In genomic region chr22:20064545-20065262, GRCh38 we compare ENCODE assay signal across 13 cellular contexts. TPM values are rescaled to one million over a fixed set of nuclear protein-coding genes. Genes with fewer than 3 reads are reported as not detected.
DNase-seq lines count a peak whose midpoint lies in the region; ATAC-seq, FAIRE-seq and TF ChIP-seq lines count a peak whose summit lies in the region.
"Had no signal": no experiment of that assay in that cellular context is flagged by ENCODE, and none has a peak within 500 bp of the region (broad histone marks: within the 10 kb centered on the region; RNA-seq: fewer than 3 reads in every experiment).

No MANE protein-coding gene starts in this region.

- no peak for FAIRE-seq in K562 (lab: Jason Lieb, UNC)
- FAIRE-seq in urothelium cell line (lab: Jason Lieb, UNC), result peak; percentile 97
- FAIRE-seq: A549, H1 had no signal

- H3K36me3 ChIP-seq in OCI-LY7 (ENCODE audit: insufficient read depth, low read length), result peaks cover 9% of the 10 kb centered on the region; the same call in 1 of the 2 replicates
- peaks cover 48% of the 10 kb centered on the region for H3K36me3 ChIP-seq in K562 (ENCODE audit: control insufficient read depth, insufficient read depth, low read length)
- H3K36me3 ChIP-seq in neuronal stem cell (replicated peaks in 1 of 2; ENCODE audit: control insufficient read depth in 2 of 2, insufficient read depth in 2 of 2, low read length in 2 of 2), result peaks cover 3 to 4% of the 10 kb centered on the region in 2 donors

- H3K4ac ChIP-seq in neuronal stem cell (ENCODE audit: low read length), result no peak overlapping the region

- TF ChIP-seq EP300 in K562 (IDR thresholded peaks at IDR 0.05; ENCODE audit: low read length), result no peak

- in situ Hi-C loops in K562 (cut with MboI), result no loop called here

- TF ChIP-seq POLR2A in K562 (conservative IDR thresholded peaks at IDR 0.05), result peak; percentile 62

- H3K4me1 ChIP-seq in OCI-LY7 (ENCODE audit: insufficient read depth, low read length, poor library complexity, severe bottlenecking), result no peaks in the 10 kb centered on the region
- H3K4me1 ChIP-seq in K562 (replicated peaks in 1 of 2; ENCODE audit: control insufficient read depth in 2 of 2, insufficient read depth in 2 of 2, low read length in 2 of 2), result peaks cover 8 to 56% of the 10 kb centered on the region in 2 experiments
- H3K4me1 ChIP-seq in neuronal stem cell (ENCODE audit: control insufficient read depth in 2 of 2, insufficient read depth in 1 of 2, low read depth in 1 of 2, low read length in 2 of 2), result peaks cover 0 to 6% of the 10 kb centered on the region in 2 donors
- H3K4me1 ChIP-seq: A549, HAP-1 had no signal

- POLR2A ChIA-PET in OCI-LY7 (lab: Charles Lee) (no interaction called here), K562 (lab: Yijun Ruan, JAX) (interaction anchor here (0.6 to 2.0 kb wide), 3 partner anchors 12 to 461 kb away, joined by 4 to 5 read pairs (median 5); no protein-coding TSS in a partner anchor)

- H3K27ac Mint-ChIP-seq in activated naive CD4-positive, alpha-beta T cell treated with anti-CD3 and anti-CD28 coated beads, Interleukin-2, amount 50 U/mL, for 72 hours, result no peak overlapping the region

- no peaks in the 10 kb centered on the region for H3K9me3 Mint-ChIP-seq in activated naive CD4-positive, alpha-beta T cell treated with anti-CD3 and anti-CD28 coated beads, Interleukin-2, amount 50 U/mL, for 72 hours
- H3K9me3 Mint-ChIP-seq: CD8-positive, alpha-beta memory T cell had no signal

- H3K23ac ChIP-seq in neuronal stem cell (ENCODE audit: low read depth, low read length, poor library complexity), result peak overlapping the region; percentile 67

- no peaks in the 10 kb centered on the region for H3K9me2 ChIP-seq in OCI-LY7 (ENCODE audit: insufficient read depth, low read length)

- no peak overlapping the region for H2AFZ ChIP-seq in OCI-LY7 (ENCODE audit: low read length)
- H2AFZ ChIP-seq in K562 (ENCODE audit: low read depth, low read length), result no peak overlapping the region
- no peak overlapping the region for H2AFZ ChIP-seq in neuronal stem cell (ENCODE audit: low read length)

- no peaks in the 10 kb centered on the region for H3K27me3 ChIP-seq in K562 (ENCODE audit: control insufficient read depth in 2 of 2, insufficient read depth in 2 of 2, low read length in 2 of 2)
- H3K27me3 ChIP-seq in neuronal stem cell (ENCODE audit: control insufficient read depth in 3 of 3, insufficient read depth in 3 of 3, low read depth in 1 of 3, low read length in 3 of 3), result no peaks in the 10 kb centered on the region

- peak overlapping the region; percentile 70 for H2AK5ac ChIP-seq in neuronal stem cell (ENCODE audit: low read depth, low read length)

- H3K9ac ChIP-seq in K562 (ENCODE audit: insufficient read depth in 1 of 2, low read depth in 2 of 2, low read length in 2 of 2) (peak overlapping the region in 1 of 2 experiments; percentile 59; a peak in 1 of 4 replicates), neuronal stem cell (ENCODE audit: low read depth, low read length, poor library complexity) (peak overlapping the region; percentile 63)

- CTCF ChIA-PET in OCI-LY7 (lab: Charles Lee; ENCODE audit: unreplicated experiment) (no interaction called here), K562 (lab: Yijun Ruan, JAX; ENCODE audit: low intra/inter-chr PET ratio) (no interaction called here)

- no peaks in the 10 kb centered on the region for H3K36me3 Mint-ChIP-seq in activated naive CD4-positive, alpha-beta T cell treated with anti-CD3 and anti-CD28 coated beads, Interleukin-2, amount 50 U/mL, for 72 hours

- 87% methylated on average over 18 of the region's 18 CpGs for WGBS in K562 (ENCODE audit: insufficient coverage, low coverage, missing lambda C conversion rate)
- no CpG with 5 or more reads among the region's 18 CpGs for WGBS in neuronal stem cell (ENCODE audit: extremely low coverage in 2 of 2, insufficient read length in 2 of 2, insufficient replicate concordance in 1 of 2), 2 donors

- peaks cover 17% of the 10 kb centered on the region for H3K9me1 ChIP-seq in K562 (ENCODE audit: control insufficient read depth, insufficient read depth, low read length)

- H3K18ac ChIP-seq in neuronal stem cell (ENCODE audit: low read length), result no peak overlapping the region

- H3K27ac ChIP-seq in OCI-LY7 (ENCODE audit: low read depth, low read length, poor library complexity, severe bottlenecking), result no peak overlapping the region
- no peak overlapping the region for H3K27ac ChIP-seq in K562 (ENCODE audit: extremely low read depth, low read depth, low read length)
- H3K27ac ChIP-seq in neuronal stem cell (replicated peaks; ENCODE audit: low read length), result no peak overlapping the region
- H3K27ac ChIP-seq: A549 had no signal

- H3K4me3 ChIP-seq in OCI-LY7 (ENCODE audit: low read depth, low read length, poor library complexity, severe bottlenecking), result no peak overlapping the region
- H3K4me3 ChIP-seq in K562, result no peak overlapping the region
- peak overlapping the region in 1 of 2 donors; percentile 24 for H3K4me3 ChIP-seq in neuronal stem cell (ENCODE audit: low read length in 2 of 2)
- H3K4me3 ChIP-seq: A549, HAP-1 had no signal

- H2BK120ac ChIP-seq in neuronal stem cell (ENCODE audit: low read depth, low read length), result no peak overlapping the region

- H3K79me2 ChIP-seq in OCI-LY7 (ENCODE audit: insufficient read depth, low read depth, low read length) (no peaks in the 10 kb centered on the region), K562 (ENCODE audit: control insufficient read depth, insufficient read depth, low read length) (peaks cover 12% of the 10 kb centered on the region; the same call in 2 of the 3 replicates)

- H2BK15ac ChIP-seq in neuronal stem cell (ENCODE audit: low read length), result peak overlapping the region; percentile 37

- H2BK5ac ChIP-seq in neuronal stem cell (ENCODE audit: low read length), result no peak overlapping the region

- H2BK12ac ChIP-seq in neuronal stem cell (ENCODE audit: low read length), result peak overlapping the region; percentile 94

- no peak overlapping the region for H4K8ac ChIP-seq in neuronal stem cell (ENCODE audit: low read depth, low read length)

- TF ChIP-seq CTCF in OCI-LY7 (conservative IDR thresholded peaks at IDR 0.05; ENCODE audit: low read length) (no peak), K562 (IDR thresholded peaks at IDR 0.05 in 2 of 3, conservative IDR thresholded peaks at IDR 0.05 in 1 of 3; ENCODE audit: insufficient read depth in 2 of 3, low read depth in 1 of 3, low read length in 3 of 3) (no peak)

- TF ChIP-seq RAD21 in K562 (CRISPR knock-in tag; conservative IDR thresholded peaks at IDR 0.05 in 1 of 2, IDR thresholded peaks at IDR 0.05 in 1 of 2), result no peak

- H4K91ac ChIP-seq in neuronal stem cell (ENCODE audit: low read depth, low read length, poor library complexity), result no peak overlapping the region

- DNase-seq in OCI-LY7 (ENCODE audit: low spot score) (no peak), K562 (ENCODE audit: extremely low read depth in 1 of 4, low spot score in 3 of 4) (no peak), neuronal stem cell (ENCODE audit: low spot score) (no peak), urothelium cell line (ENCODE audit: low spot score) (no peak), NCI-H1930 (lab: John Stamatoyannopoulos, UW) (no peak), C1 segment of cervical spinal cord (lab: John Stamatoyannopoulos, UW) (no peak)
- DNase-seq in activated naive CD4-positive, alpha-beta T cell treated with anti-CD3 and anti-CD28 coated beads, Interleukin-2, amount 50 U/mL, for 72 hours (ENCODE audit: low spot score in 2 of 2), result no peak
- DNase-seq: CD8-positive, alpha-beta memory T cell; DMS53; GF-D8 had no signal

- no peaks in the 10 kb centered on the region for H3K9me3 ChIP-seq in OCI-LY7 (ENCODE audit: low read length)
- no peaks in the 10 kb centered on the region for H3K9me3 ChIP-seq in K562 (replicated peaks; ENCODE audit: control insufficient read depth, insufficient read depth, low read depth, low read length)
- no peaks in the 10 kb centered on the region for H3K9me3 ChIP-seq in neuronal stem cell (replicated peaks in 1 of 2; ENCODE audit: control insufficient read depth in 2 of 2, insufficient read depth in 1 of 2, low read depth in 1 of 2, low read length in 2 of 2)
- H3K9me3 ChIP-seq: A549, HAP-1 had no signal

- intact Hi-C loops in OCI-LY7 (cut with micrococcal nuclease; ENCODE audit: unreplicated experiment) (no loop called here), K562 (cut with micrococcal nuclease) (no loop called here)

- H3K4me2 ChIP-seq in OCI-LY7 (ENCODE audit: low read length) (no peak overlapping the region), K562 (ENCODE audit: insufficient read depth, low read length) (no peak overlapping the region), neuronal stem cell (ENCODE audit: insufficient read depth, low read length, poor library complexity, severe bottlenecking) (no peak overlapping the region)
- H3K4me2 ChIP-seq: A549 had no signal

- H3K14ac ChIP-seq in neuronal stem cell (ENCODE audit: low read length), result no peak overlapping the region

- BruUV-seq in OCI-LY7 (replicated peaks; lab: Mats Ljungman, UMichigan) (TSS peak; percentile 46), K562 (replicated peaks; lab: Mats Ljungman, UMichigan) (no TSS peak)

- no peaks in the 10 kb centered on the region for H3K79me1 ChIP-seq in neuronal stem cell (ENCODE audit: low read depth, low read length)

- H4K20me1 ChIP-seq in OCI-LY7 (ENCODE audit: insufficient read depth, low read length), result no peaks in the 10 kb centered on the region
- peaks cover 22% of the 10 kb centered on the region; the same call in 1 of the 2 replicates for H4K20me1 ChIP-seq in K562 (replicated peaks; ENCODE audit: control insufficient read depth, insufficient read depth, low read length)

- ATAC-seq in K562, result no peak
- ATAC-seq in activated naive CD4-positive, alpha-beta T cell treated with anti-CD3 and anti-CD28 coated beads, Interleukin-2, amount 50 U/mL, for 72 hours, result no peak
- ATAC-seq: A549 had no signal

RNA-seq across cellular contexts. Expression of gene DGCR8, which starts 15.3 kb away (rescaled TPM):
- total RNA-seq in OCI-LY7 (2014; rRNA removed; shearing (Covaris generic)), result 49.5 and 53.4 TPM in 2 replicates
- 68.2 and 75.6 TPM in 2 replicates for total RNA-seq in OCI-LY7 (2022)
- 638 and 1,105 TPM in 2 replicates for total RNA-seq in K562 (2011; cell fraction: chromatin; rRNA removed; ENCODE audit: low replicate concordance)
- total RNA-seq in K562 (2011; cell fraction: nucleolus; rRNA removed), result 550 and 577 TPM in 2 replicates
- total RNA-seq in K562 (2011; cell fraction: nucleoplasm; rRNA removed), result 502 and 511 TPM in 2 replicates
- 107 and 108 TPM in 2 replicates for total RNA-seq in K562 (2014; rRNA removed)
- 43.7 and 49.4 TPM in 2 replicates for total RNA-seq in K562 (2014; rRNA removed; fragmentation: Illumina TruSeq; extraction: Trizol)
- 80.1 and 81.2 TPM in 2 replicates for total RNA-seq in K562 (2015; rRNA removed; fragmentation: Illumina TruSeq; extraction: Trizol)
- total RNA-seq in K562 (2021), result 116 and 119 TPM in 2 replicates
- 81.8 and 155 TPM in 2 replicates for polyA plus RNA-seq in K562 (2011; rRNA removed)
- 51.2 and 92.7 TPM in 2 replicates for polyA plus RNA-seq in K562 (2011; cell fraction: cytosol; rRNA removed)
- polyA plus RNA-seq in K562 (2011; cell fraction: nucleus; rRNA removed), result 1,167 and 1,418 TPM in 2 replicates
- 76.7 and 85.3 TPM in 2 replicates for polyA plus RNA-seq in K562 (2012)
- polyA plus RNA-seq in K562 (2014; fragmentation: Illumina TruSeq; extraction: Trizol), result 70.4 and 75.0 TPM in 2 replicates
- 1 to 10 TPM; 5.9 to 7.7 TPM for polyA plus RNA-seq in K562 (2014; fragmentation: Nextera tagmentation; extraction: Ambion mirVana)
- polyA plus RNA-seq in K562 (2014; rRNA removed), result 135 and 144 TPM in 2 replicates
- polyA minus RNA-seq in K562 (2011; rRNA and poly(A)+ RNA removed), result 62.1 and 82.0 TPM in 2 replicates
- 35.2 and 46.4 TPM in 2 replicates for polyA minus RNA-seq in K562 (2011; cell fraction: cytosol; rRNA and poly(A)+ RNA removed)
- 210 and 349 TPM in 2 replicates for polyA minus RNA-seq in K562 (2011; cell fraction: nucleus; rRNA and poly(A)+ RNA removed)
- polyA plus RNA-seq in neuronal stem cell (2013, experiment 1 of 2), result 16.3 TPM
- 16.3 TPM for polyA plus RNA-seq in neuronal stem cell (2013, experiment 2 of 2)
- 10 to 100 TPM; 37.0 to 66.7 TPM for total RNA-seq in activated naive CD4-positive, alpha-beta T cell treated with anti-CD3 and anti-CD28 coated beads, Interleukin-2, amount 50 U/mL, for 72 hours

RNA-seq across cellular contexts. Expression of gene TANGO2, which starts 43.8 kb away (rescaled TPM):
- total RNA-seq in OCI-LY7 (2014; rRNA removed; shearing (Covaris generic)), result 12.3 and 18.3 TPM in 2 replicates
- total RNA-seq in OCI-LY7 (2022) (23.3 and 25.0 TPM in 2 replicates), K562 (2014; rRNA removed) (70.1 and 95.8 TPM in 2 replicates), K562 (2014; rRNA removed; fragmentation: Illumina TruSeq; extraction: Trizol) (36.1 and 45.9 TPM in 2 replicates), K562 (2015; rRNA removed; fragmentation: Illumina TruSeq; extraction: Trizol) (55.8 and 57.2 TPM in 2 replicates), K562 (2021) (94.1 and 97.3 TPM in 2 replicates)
- total RNA-seq in K562 (2011; cell fraction: chromatin; rRNA removed; ENCODE audit: low replicate concordance), result 160 and 395 TPM in 2 replicates
- 227 and 229 TPM in 2 replicates for total RNA-seq in K562 (2011; cell fraction: nucleolus; rRNA removed)
- total RNA-seq in K562 (2011; cell fraction: nucleoplasm; rRNA removed), result 196 and 211 TPM in 2 replicates
- polyA plus RNA-seq in K562 (2011; rRNA removed) (94.9 and 115 TPM in 2 replicates), K562 (2014; fragmentation: Illumina TruSeq; extraction: Trizol) (88.3 and 89.4 TPM in 2 replicates), K562 (2014; fragmentation: Nextera tagmentation; extraction: Ambion mirVana) (10 to 100 TPM; 15.5 to 17.5 TPM), K562 (2014; rRNA removed) (89.6 and 92.5 TPM in 2 replicates)
- 157 and 209 TPM in 2 replicates for polyA plus RNA-seq in K562 (2011; cell fraction: cytosol; rRNA removed)
- polyA plus RNA-seq in K562 (2011; cell fraction: nucleus; rRNA removed), result 157 and 195 TPM in 2 replicates
- 68.2 and 73.0 TPM in 2 replicates for polyA plus RNA-seq in K562 (2012)
- 130 and 186 TPM in 2 replicates for polyA minus RNA-seq in K562 (2011; rRNA and poly(A)+ RNA removed)
- 73.2 and 76.1 TPM in 2 replicates for polyA minus RNA-seq in K562 (2011; cell fraction: cytosol; rRNA and poly(A)+ RNA removed)
- polyA minus RNA-seq in K562 (2011; cell fraction: nucleus; rRNA and poly(A)+ RNA removed), result 63.1 and 85.0 TPM in 2 replicates
- polyA plus RNA-seq in neuronal stem cell (2013, experiment 1 of 2), result 4.9 TPM
- polyA plus RNA-seq in neuronal stem cell (2013, experiment 2 of 2), result 4.2 TPM
- 10 to 100 TPM; 19.1 to 19.3 TPM for total RNA-seq in activated naive CD4-positive, alpha-beta T cell treated with anti-CD3 and anti-CD28 coated beads, Interleukin-2, amount 50 U/mL, for 72 hours

RNA-seq across cellular contexts. Expression of gene ARVCF, which starts 48.1 kb away (rescaled TPM):
- 1.8 and 2.9 TPM in 2 replicates for total RNA-seq in OCI-LY7 (2014; rRNA removed; shearing (Covaris generic))
- 3.8 and 3.9 TPM in 2 replicates for total RNA-seq in OCI-LY7 (2022)
- 114 and 328 TPM in 2 replicates for total RNA-seq in K562 (2011; cell fraction: chromatin; rRNA removed; ENCODE audit: low replicate concordance)
- 214 and 270 TPM in 2 replicates for total RNA-seq in K562 (2011; cell fraction: nucleolus; rRNA removed)
- 106 and 131 TPM in 2 replicates for total RNA-seq in K562 (2011; cell fraction: nucleoplasm; rRNA removed)
- 49.3 and 54.2 TPM in 2 replicates for total RNA-seq in K562 (2014; rRNA removed)
- total RNA-seq in K562 (2014; rRNA removed; fragmentation: Illumina TruSeq; extraction: Trizol), result 2.2 and 4.5 TPM in 2 replicates
- total RNA-seq in K562 (2015; rRNA removed; fragmentation: Illumina TruSeq; extraction: Trizol), result 13.3 and 15.6 TPM in 2 replicates
- 46.5 and 50.6 TPM in 2 replicates for total RNA-seq in K562 (2021)
- polyA plus RNA-seq in K562 (2011; rRNA removed), result 35.2 and 71.6 TPM in 2 replicates
- 134 and 673 TPM in 2 replicates for polyA plus RNA-seq in K562 (2011; cell fraction: cytosol; rRNA removed)
- 407 and 424 TPM in 2 replicates for polyA plus RNA-seq in K562 (2011; cell fraction: nucleus; rRNA removed)
- polyA plus RNA-seq in K562 (2012), result 30.0 and 31.2 TPM in 2 replicates
- polyA plus RNA-seq in K562 (2014; fragmentation: Illumina TruSeq; extraction: Trizol), result 8.0 and 15.9 TPM in 2 replicates
- under 1 TPM; 0.03 to 0.17 TPM for polyA plus RNA-seq in K562 (2014; fragmentation: Nextera tagmentation; extraction: Ambion mirVana)
- 42.5 and 97.4 TPM in 2 replicates for polyA plus RNA-seq in K562 (2014; rRNA removed)
- 15.1 and 15.6 TPM in 2 replicates for polyA minus RNA-seq in K562 (2011; rRNA and poly(A)+ RNA removed)
- polyA minus RNA-seq in K562 (2011; cell fraction: cytosol; rRNA and poly(A)+ RNA removed), result 24.6 and 52.4 TPM in 2 replicates
- polyA minus RNA-seq in K562 (2011; cell fraction: nucleus; rRNA and poly(A)+ RNA removed), result 96.8 and 145 TPM in 2 replicates
- 35.3 TPM for polyA plus RNA-seq in neuronal stem cell (2013, experiment 1 of 2)
- polyA plus RNA-seq in neuronal stem cell (2013, experiment 2 of 2), result 32.4 TPM
- 1 to 10 TPM; 1.9 to 4.3 TPM for total RNA-seq in activated naive CD4-positive, alpha-beta T cell treated with anti-CD3 and anti-CD28 coated beads, Interleukin-2, amount 50 U/mL, for 72 hours

RNA-seq across cellular contexts. Expression of gene RANBP1, which starts 51.2 kb away (rescaled TPM):
- 570 and 652 TPM in 2 replicates for total RNA-seq in OCI-LY7 (2014; rRNA removed; shearing (Covaris generic))
- total RNA-seq in OCI-LY7 (2022), result 398 and 406 TPM in 2 replicates
- 525 and 801 TPM in 2 replicates for total RNA-seq in K562 (2011; cell fraction: chromatin; rRNA removed; ENCODE audit: low replicate concordance)
- total RNA-seq in K562 (2011; cell fraction: nucleolus; rRNA removed), result 523 and 591 TPM in 2 replicates
- total RNA-seq in K562 (2011; cell fraction: nucleoplasm; rRNA removed), result 545 and 554 TPM in 2 replicates
- total RNA-seq in K562 (2014; rRNA removed), result 2,045 and 2,260 TPM in 2 replicates
- total RNA-seq in K562 (2014; rRNA removed; fragmentation: Illumina TruSeq; extraction: Trizol), result 1,191 and 1,409 TPM in 2 replicates
- 1,591 and 1,659 TPM in 2 replicates for total RNA-seq in K562 (2015; rRNA removed; fragmentation: Illumina TruSeq; extraction: Trizol)
- total RNA-seq in K562 (2021), result 1,289 and 1,311 TPM in 2 replicates
- polyA plus RNA-seq in K562 (2011; rRNA removed), result 1,082 and 1,351 TPM in 2 replicates
- polyA plus RNA-seq in K562 (2011; cell fraction: cytosol; rRNA removed), result 950 and 1,655 TPM in 2 replicates
- polyA plus RNA-seq in K562 (2011; cell fraction: nucleus; rRNA removed), result 1,008 and 1,512 TPM in 2 replicates
- 795 and 1,074 TPM in 2 replicates for polyA plus RNA-seq in K562 (2012)
- polyA plus RNA-seq in K562 (2014; fragmentation: Illumina TruSeq; extraction: Trizol), result 1,518 and 1,621 TPM in 2 replicates
- 100 to 1,000 TPM; 162 to 207 TPM for polyA plus RNA-seq in K562 (2014; fragmentation: Nextera tagmentation; extraction: Ambion mirVana)
- polyA plus RNA-seq in K562 (2014; rRNA removed), result 2,237 and 2,891 TPM in 2 replicates
- polyA minus RNA-seq in K562 (2011; rRNA and poly(A)+ RNA removed), result 896 and 959 TPM in 2 replicates
- 618 and 835 TPM in 2 replicates for polyA minus RNA-seq in K562 (2011; cell fraction: cytosol; rRNA and poly(A)+ RNA removed)
- 183 and 414 TPM in 2 replicates for polyA minus RNA-seq in K562 (2011; cell fraction: nucleus; rRNA and poly(A)+ RNA removed)
- polyA plus RNA-seq in neuronal stem cell (2013, experiment 1 of 2), result 496 TPM
- 494 TPM for polyA plus RNA-seq in neuronal stem cell (2013, experiment 2 of 2)
- 100 to 1,000 TPM; 295 to 349 TPM for total RNA-seq in activated naive CD4-positive, alpha-beta T cell treated with anti-CD3 and anti-CD28 coated beads, Interleukin-2, amount 50 U/mL, for 72 hours

RNA-seq across cellular contexts. Expression of gene TRMT2A, which starts 52.3 kb away (rescaled TPM):
- 118 and 126 TPM in 2 replicates for total RNA-seq in OCI-LY7 (2014; rRNA removed; shearing (Covaris generic))
- 97.5 and 104 TPM in 2 replicates for total RNA-seq in OCI-LY7 (2022)
- total RNA-seq in K562 (2011; cell fraction: chromatin; rRNA removed; ENCODE audit: low replicate concordance), result 249 and 785 TPM in 2 replicates
- total RNA-seq in K562 (2011; cell fraction: nucleolus; rRNA removed), result 623 and 778 TPM in 2 replicates
- total RNA-seq in K562 (2011; cell fraction: nucleoplasm; rRNA removed), result 344 and 378 TPM in 2 replicates
- 203 and 254 TPM in 2 replicates for total RNA-seq in K562 (2014; rRNA removed)
- 31.5 and 47.4 TPM in 2 replicates for total RNA-seq in K562 (2014; rRNA removed; fragmentation: Illumina TruSeq; extraction: Trizol)
- total RNA-seq in K562 (2015; rRNA removed; fragmentation: Illumina TruSeq; extraction: Trizol), result 151 and 170 TPM in 2 replicates
- 222 and 242 TPM in 2 replicates for total RNA-seq in K562 (2021)
- polyA plus RNA-seq in K562 (2011; rRNA removed), result 102 and 189 TPM in 2 replicates
- 155 and 253 TPM in 2 replicates for polyA plus RNA-seq in K562 (2011; cell fraction: cytosol; rRNA removed)
- polyA plus RNA-seq in K562 (2011; cell fraction: nucleus; rRNA removed), result 1,476 and 1,701 TPM in 2 replicates
- 173 and 189 TPM in 2 replicates for polyA plus RNA-seq in K562 (2012)
- 140 and 177 TPM in 2 replicates for polyA plus RNA-seq in K562 (2014; fragmentation: Illumina TruSeq; extraction: Trizol)
- polyA plus RNA-seq in K562 (2014; fragmentation: Nextera tagmentation; extraction: Ambion mirVana), result 1 to 10 TPM; 1.6 to 6.6 TPM
- polyA plus RNA-seq in K562 (2014; rRNA removed), result 258 and 265 TPM in 2 replicates
- polyA minus RNA-seq in K562 (2011; rRNA and poly(A)+ RNA removed), result 57.9 and 72.9 TPM in 2 replicates
- 87.3 and 128 TPM in 2 replicates for polyA minus RNA-seq in K562 (2011; cell fraction: cytosol; rRNA and poly(A)+ RNA removed)
- 286 and 369 TPM in 2 replicates for polyA minus RNA-seq in K562 (2011; cell fraction: nucleus; rRNA and poly(A)+ RNA removed)
- 21.2 TPM for polyA plus RNA-seq in neuronal stem cell (2013, experiment 1 of 2)
- polyA plus RNA-seq in neuronal stem cell (2013, experiment 2 of 2), result 21.9 TPM
- 10 to 100 TPM; 79.9 to 93.9 TPM for total RNA-seq in activated naive CD4-positive, alpha-beta T cell treated with anti-CD3 and anti-CD28 coated beads, Interleukin-2, amount 50 U/mL, for 72 hours
